In genomic region chr3:112247351-112247750, GRCh38 we compare ENCODE assay signal across 25 cellular contexts. TPM values are rescaled to one million over a fixed set of nuclear protein-coding genes. Genes with fewer than 3 reads are reported as not detected.
DNase-seq lines count a peak whose midpoint lies in the region; ATAC-seq, FAIRE-seq and TF ChIP-seq lines count a peak whose summit lies in the region.
"Had no signal": no experiment of that assay in that cellular context is flagged by ENCODE, and none has a peak within 500 bp of the region (broad histone marks: within the 10 kb centered on the region; RNA-seq: fewer than 3 reads in every experiment).

No MANE protein-coding gene starts in this region.

- DNase-seq in GM12878 (ENCODE audit: low read depth, low spot score) (no peak), spleen (no peak), NCI-H1417 treated with DMSO at 0.1 percent for 48 hours (lab: John Stamatoyannopoulos, UW) (no peak), sciatic nerve (ENCODE audit: low spot score) (no peak)
- DNase-seq: DMS79 treated with DMSO at 0.1 percent for 48 hours, H9, IMR-90, NCI-H1105, NCI-H1694, NCI-H2081 treated with DMSO at 0.1 percent for 48 hours, NCI-H748 treated with DMSO at 0.1 percent for 48 hours, SW 1271, T-helper 2 cell had no signal

- peak overlapping the region; percentile 17 for H3K4me3 ChIP-seq in DOHH2 (ENCODE audit: low read length)
- no peak overlapping the region for H3K4me3 ChIP-seq in GM12878
- H3K4me3 ChIP-seq in spleen = no peak overlapping the region
- H3K4me3 ChIP-seq: SJSA1 had no signal

- no TSS peak for BruUV-seq in GM12878 (replicated peaks; lab: Mats Ljungman, UMichigan)

- 51% methylated on average over 2 of the region's 2 CpGs for WGBS in GM12878 (ENCODE audit: insufficient coverage, insufficient replicate concordance, low lambda C conversion rate, missing lambda C conversion rate)
- WGBS in spleen, 5 donors = 16 to 61% (median 53%) methylated on average over 2 of the region's 2 CpGs

- TF ChIP-seq CTCF in DOHH2 (IDR thresholded peaks at IDR 0.05; ENCODE audit: low read depth, low read length, poor library complexity, severe bottlenecking) (no peak), GM12878 (IDR thresholded peaks at IDR 0.05 in 2 of 3, conservative IDR thresholded peaks at IDR 0.05 in 1 of 3; ENCODE audit: control insufficient read depth in 2 of 3, extremely low read depth in 1 of 3, insufficient read depth in 1 of 3, low read depth in 3 of 3, low read length in 3 of 3) (no peak), spleen (IDR thresholded peaks at IDR 0.05 in 8 of 11, conservative IDR thresholded peaks at IDR 0.05 in 3 of 11) (no peak)

- no peak for TF ChIP-seq EP300 in GM12878 (IDR thresholded peaks at IDR 0.05; ENCODE audit: borderline replicate concordance in 1 of 2, control insufficient read depth in 1 of 2, low read depth in 2 of 2, low read length in 2 of 2)

- POLR2A ChIA-PET in GM12878 (lab: Charles Lee) = no interaction called here

- no peak for TF ChIP-seq POLR2A in GM12878 (IDR thresholded peaks at IDR 0.05; ENCODE audit: low read depth, low read length)
- TF ChIP-seq POLR2A in spleen (IDR thresholded peaks at IDR 0.05) = no peak

- RAD21 ChIA-PET in GM12878 (lab: Charles Lee; ENCODE audit: unreplicated experiment) = interaction anchor here (0.5 to 1.5 kb wide), 2 partner anchors 102 to 110 kb away, joined by 4 to 7 read pairs; no protein-coding TSS in a partner anchor

- H4K20me1 ChIP-seq in DOHH2 (ENCODE audit: control insufficient read depth, insufficient read depth, low read depth, low read length) = no peaks in the 10 kb centered on the region
- no peaks in the 10 kb centered on the region for H4K20me1 ChIP-seq in GM12878 (ENCODE audit: control insufficient read depth, insufficient read depth)

- H3K79me2 ChIP-seq in DOHH2 (ENCODE audit: control insufficient read depth, low read length) (no peaks in the 10 kb centered on the region), GM12878 (ENCODE audit: control insufficient read depth, insufficient read depth, low read length) (no peaks in the 10 kb centered on the region)

- H3K9me3 ChIP-seq in DOHH2 (ENCODE audit: control insufficient read depth, insufficient read depth, low read length) = peaks cover 6% of the 10 kb centered on the region
- peaks cover 24% of the 10 kb centered on the region for H3K9me3 ChIP-seq in GM12878 (replicated peaks; ENCODE audit: control insufficient read depth, insufficient read depth, low read length)
- H3K9me3 ChIP-seq in spleen = no peaks in the 10 kb centered on the region
- H3K9me3 ChIP-seq: SJSA1 had no signal

- peak; percentile 25 for ATAC-seq in GM21529 (IDR thresholded peaks at IDR 0.05; ENCODE audit: unreplicated experiment)
- peak; percentile 13 for ATAC-seq in HG03521 (IDR thresholded peaks at IDR 0.05; ENCODE audit: unreplicated experiment)
- ATAC-seq in GM12878 = no peak; the same call in 2 of the 3 replicates
- no peak for ATAC-seq in HG02763 (IDR thresholded peaks at IDR 0.05; ENCODE audit: unreplicated experiment)
- no peak for ATAC-seq in sciatic nerve
- ATAC-seq: Panc1 had no signal

- FAIRE-seq in GM12878 (lab: Jason Lieb, UNC) = no peak

- SMC1A ChIA-PET in GM12878 (lab: Charles Lee; ENCODE audit: uncharacterized antibody, unreplicated experiment) = interaction anchor here (0.7 to 2.1 kb wide), 6 partner anchors 13 to 110 kb away, joined by 3 to 7 read pairs (median 3); partner anchors contain the start of gene CD200

- intact Hi-C loops in GM12878 (cut with micrococcal nuclease; ENCODE audit: unreplicated experiment) = no loop called here
- intact Hi-C loops in spleen (cut with DNase I; ENCODE audit: low total_unique reads) = no loop called here
- intact Hi-C loops in sciatic nerve (cut with DNase I) = no loop called here

- CTCF ChIA-PET in GM12878 (lab: Yijun Ruan, JAX) = interaction anchor here (1.0 to 1.8 kb wide), 3 partner anchors 20 to 136 kb away, joined by 3 to 5 read pairs (median 4); no protein-coding TSS in a partner anchor

- H3K4me1 ChIP-seq in DOHH2 (ENCODE audit: control insufficient read depth, low read length) (peaks cover 27% of the 10 kb centered on the region), GM12878 (ENCODE audit: control insufficient read depth, insufficient read depth, low read length) (peaks cover 21% of the 10 kb centered on the region), spleen (peaks cover 0 to 9% (median 5%) of the 10 kb centered on the region in 6 donors)
- H3K4me1 ChIP-seq: SJSA1 had no signal

- H2AFZ ChIP-seq in GM12878 (ENCODE audit: control insufficient read depth, low read depth, low read length) = peak overlapping the region; percentile 43; the same call in 1 of the 2 replicates

- H3K4me2 ChIP-seq in DOHH2 (ENCODE audit: low read length) (peak overlapping the region; percentile 47), GM12878 (ENCODE audit: control insufficient read depth, insufficient read depth) (peak overlapping the region; percentile 45; the same call in 1 of the 2 replicates)

- peaks cover 3% of the 10 kb centered on the region; the same call in 1 of the 2 replicates for H3F3A ChIP-seq in DOHH2 (ENCODE audit: control insufficient read depth, insufficient read depth)

- H3K36me3 ChIP-seq in DOHH2 (ENCODE audit: control insufficient read depth, low read length) = no peaks in the 10 kb centered on the region
- no peaks in the 10 kb centered on the region for H3K36me3 ChIP-seq in GM12878 (ENCODE audit: control insufficient read depth in 2 of 2, insufficient read depth in 2 of 2, low read length in 1 of 2)
- H3K36me3 ChIP-seq in spleen = no peaks in the 10 kb centered on the region
- H3K36me3 ChIP-seq: SJSA1 had no signal

- no peak for TF ChIP-seq RAD21 in GM12878 (IDR thresholded peaks at IDR 0.05; ENCODE audit: insufficient read depth, low read depth, low read length)

- H3K27me3 ChIP-seq in DOHH2 (ENCODE audit: control insufficient read depth, low read length) (no peaks in the 10 kb centered on the region), GM12878 (replicated peaks in 1 of 2; ENCODE audit: control insufficient read depth in 2 of 2, insufficient read depth in 2 of 2, low read length in 1 of 2) (no peaks in the 10 kb centered on the region), spleen (replicated peaks in 1 of 7) (peaks cover 0 to 7% (median 0%) of the 10 kb centered on the region in 7 donors)
- H3K27me3 ChIP-seq: SJSA1 had no signal

- in situ Hi-C loops in GM12878 (cut with MboI) = no loop called here

- no peak overlapping the region for H3K9ac ChIP-seq in GM12878 (ENCODE audit: control insufficient read depth, insufficient read depth, low read length)

- H3K9me2 ChIP-seq in DOHH2 (replicated peaks; ENCODE audit: control insufficient read depth, low read length) = no peaks in the 10 kb centered on the region

- peak overlapping the region; percentile 37 for H3K27ac ChIP-seq in DOHH2 (ENCODE audit: low read depth, low read length)
- H3K27ac ChIP-seq in GM12878 (ENCODE audit: control insufficient read depth, insufficient read depth) = no peak overlapping the region
- H3K27ac ChIP-seq in spleen = no peak overlapping the region
- H3K27ac ChIP-seq: SJSA1 had no signal

TF ChIP-seq in GM12878, 131 proteins besides CTCF, POLR2A, EP300 and RAD21 (continues in another document):
- TF ChIP-seq, protein P1, sequence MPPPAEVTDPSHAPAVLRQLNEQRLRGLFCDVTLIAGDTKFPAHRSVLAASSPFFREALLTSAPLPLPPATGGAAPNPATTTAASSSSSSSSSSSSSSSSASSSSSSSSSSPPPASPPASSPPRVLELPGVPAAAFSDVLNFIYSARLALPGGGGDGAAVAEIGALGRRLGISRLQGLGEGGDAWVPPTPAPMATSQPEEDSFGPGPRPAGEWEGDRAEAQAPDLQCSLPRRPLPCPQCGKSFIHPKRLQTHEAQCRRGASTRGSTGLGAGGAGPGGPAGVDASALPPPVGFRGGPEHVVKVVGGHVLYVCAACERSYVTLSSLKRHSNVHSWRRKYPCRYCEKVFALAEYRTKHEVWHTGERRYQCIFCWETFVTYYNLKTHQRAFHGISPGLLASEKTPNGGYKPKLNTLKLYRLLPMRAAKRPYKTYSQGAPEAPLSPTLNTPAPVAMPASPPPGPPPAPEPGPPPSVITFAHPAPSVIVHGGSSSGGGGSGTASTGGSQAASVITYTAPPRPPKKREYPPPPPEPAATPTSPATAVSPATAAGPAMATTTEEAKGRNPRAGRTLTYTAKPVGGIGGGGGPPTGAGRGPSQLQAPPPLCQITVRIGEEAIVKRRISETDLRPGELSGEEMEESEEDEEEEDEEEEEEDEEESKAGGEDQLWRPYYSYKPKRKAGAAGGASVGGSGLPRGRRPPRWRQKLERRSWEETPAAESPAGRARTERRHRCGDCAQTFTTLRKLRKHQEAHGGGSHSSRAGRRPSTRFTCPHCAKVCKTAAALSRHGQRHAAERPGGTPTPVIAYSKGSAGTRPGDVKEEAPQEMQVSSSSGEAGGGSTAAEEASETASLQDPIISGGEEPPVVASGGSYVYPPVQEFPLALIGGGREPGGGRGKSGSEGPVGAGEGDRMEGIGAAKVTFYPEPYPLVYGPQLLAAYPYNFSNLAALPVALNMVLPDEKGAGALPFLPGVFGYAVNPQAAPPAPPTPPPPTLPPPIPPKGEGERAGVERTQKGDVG (CRISPR knock-in tag; IDR thresholded peaks at IDR 0.05) = no peak

RNA-seq across cellular contexts. Expression of gene SLC9C1, which starts 46.7 kb away (rescaled TPM):
- total RNA-seq in GM12878 (2013; cell fraction: nucleolus; rRNA removed) = 3.6 and 5.6 TPM in 2 replicates
- total RNA-seq in GM12878 (2014; rRNA removed) (not detected in 2 replicates), GM12878 (2014; rRNA removed; fragmentation: Illumina TruSeq; extraction: Trizol) (not detected in 2 replicates), GM12878 (2021) (not detected in 2 replicates), spleen (under 1 TPM in 1 of 7 donors, not detected in 6; 0.18 TPM), sciatic nerve (0.94 TPM)
- not detected for polyA plus RNA-seq in GM12878 (2011; ENCODE audit: low read depth)
- polyA plus RNA-seq in GM12878 (2011; rRNA removed) (0.23 TPM in 1 of 2 replicates, not detected in the other), GM12878 (2014; fragmentation: Illumina TruSeq; extraction: Trizol) (not detected in 2 replicates), GM12878 (2014; fragmentation: Nextera tagmentation; extraction: Ambion mirVana) (not detected), GM12878 (2014; rRNA removed) (not detected in 2 replicates), GM12878 (2016; fragmentation: Nextera tagmentation; extraction: Ambion mirVana) (not detected), spleen (under 1 TPM in 1 of 3 donors, not detected in 2; 0.05 TPM)
- not detected in 2 replicates for polyA plus RNA-seq in GM12878 (2011; cell fraction: cytosol; rRNA removed)
- polyA plus RNA-seq in GM12878 (2011; cell fraction: nucleus; rRNA removed) = not detected in 2 replicates
- 0.07 TPM in 1 of 2 replicates, not detected in the other for polyA plus RNA-seq in GM12878 (2012)
- polyA minus RNA-seq in GM12878 (2011; rRNA and poly(A)+ RNA removed) = not detected in 2 replicates
- not detected in 2 replicates for polyA minus RNA-seq in GM12878 (2011; cell fraction: cytosol; rRNA and poly(A)+ RNA removed)
- not detected in 2 replicates for polyA minus RNA-seq in GM12878 (2011; cell fraction: nucleus; rRNA and poly(A)+ RNA removed)
- total RNA-seq: A673, G401, HT-29, IMR-90, MCF 10A, NCI-H460, SJSA1 had no signal
- polyA plus RNA-seq: CD14-positive monocyte, IMR-90 had no signal

Comparison
In these comparisons a context has a peak if more than half of its experiments do, and no peak if none do; other contexts are left out.
1. ATAC-seq: peak in GM21529 (single experiment) and HG03521 (single experiment); none in GM12878 (single experiment), HG02763 (single experiment) and sciatic nerve (single experiment).